20 cellular contexts compared by ENCODE assay signal in the genomic region with DNA sequence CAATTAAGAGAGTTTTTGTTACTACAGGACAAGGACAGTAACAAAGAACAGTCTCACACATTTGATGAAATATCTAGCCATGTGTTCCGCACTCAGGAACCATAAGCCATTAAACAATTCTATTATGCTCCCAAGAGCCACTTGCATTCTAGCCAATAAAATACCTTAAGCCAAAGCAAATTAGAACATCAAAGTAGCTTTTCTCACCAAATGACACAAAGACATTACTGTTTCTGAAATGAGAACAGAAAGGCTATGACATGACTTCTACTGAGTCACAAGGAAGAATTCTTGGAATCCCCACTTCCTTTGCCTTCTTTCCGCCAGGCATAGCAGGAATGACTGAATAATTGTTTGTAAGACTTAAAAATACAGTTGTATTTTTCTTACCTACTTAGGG.
DNase-seq lines count a peak whose midpoint lies in the region; ATAC-seq, FAIRE-seq and TF ChIP-seq lines count a peak whose summit lies in the region.
"Had no signal": no experiment of that assay in that cellular context is flagged by ENCODE, and none has a peak within 500 bp of the region (broad histone marks: within the 10 kb centered on the region; RNA-seq: fewer than 3 reads in every experiment).

No MANE protein-coding gene starts in this region.

- no peak for TF ChIP-seq CTCF in RWPE2 (IDR thresholded peaks at IDR 0.05; ENCODE audit: poor library complexity, severe bottlenecking)
- TF ChIP-seq CTCF in fibroblast of mammary gland (conservative IDR thresholded peaks at IDR 0.05; ENCODE audit: control insufficient read depth, insufficient read depth, low read depth, low read length): no peak
- TF ChIP-seq CTCF in retinal pigment epithelial cell (conservative IDR thresholded peaks at IDR 0.05; ENCODE audit: low read depth, low read length): no peak
- no peak for TF ChIP-seq CTCF in stomach (IDR thresholded peaks at IDR 0.05)
- no peak for TF ChIP-seq CTCF in coronary artery (IDR thresholded peaks at IDR 0.05)

- TF ChIP-seq POLR2A in H54 (IDR thresholded peaks at IDR 0.05; ENCODE audit: low read depth, low read length) (no peak), stomach (IDR thresholded peaks at IDR 0.05) (no peak)

- 62 to 95% (median 74%) methylated on average over 2 of the region's 2 CpGs for WGBS in stomach, 5 donors

- no peaks in the 10 kb centered on the region for H3K36me3 ChIP-seq in RWPE2 (ENCODE audit: low read depth)
- H3K36me3 ChIP-seq in stomach: no peaks in the 10 kb centered on the region
- H3K36me3 ChIP-seq: right lobe of liver, thoracic aorta had no signal

- H3K9me3 ChIP-seq in RWPE2 (ENCODE audit: severe bottlenecking) (no peaks in the 10 kb centered on the region), stomach (no peaks in the 10 kb centered on the region)
- H3K9me3 ChIP-seq: right lobe of liver, thoracic aorta had no signal

- peaks cover 8% of the 10 kb centered on the region for H3K4me1 ChIP-seq in RWPE2 (ENCODE audit: insufficient read depth, poor library complexity, severe bottlenecking)
- no peaks in the 10 kb centered on the region for H3K4me1 ChIP-seq in stomach
- H3K4me1 ChIP-seq: right lobe of liver had no signal

- TF ChIP-seq EP300 in stomach (IDR thresholded peaks at IDR 0.05): no peak

- peak overlapping the region; percentile 61 for H3K27ac ChIP-seq in RWPE2 (ENCODE audit: poor library complexity, severe bottlenecking)
- H3K27ac ChIP-seq in stomach: no peak overlapping the region
- H3K27ac ChIP-seq in coronary artery: no peak overlapping the region
- H3K27ac ChIP-seq: C4-2B, right lobe of liver, thoracic aorta had no signal

- H3K4me3 ChIP-seq in RWPE2 (ENCODE audit: severe bottlenecking): no peak overlapping the region
- H3K4me3 ChIP-seq in fibroblast of mammary gland (ENCODE audit: control insufficient read depth, low read depth, low read length): no peak overlapping the region
- no peak overlapping the region for H3K4me3 ChIP-seq in retinal pigment epithelial cell (ENCODE audit: low read length)
- H3K4me3 ChIP-seq in stomach: no peak overlapping the region
- H3K4me3 ChIP-seq in coronary artery: no peak overlapping the region
- H3K4me3 ChIP-seq: GM23338, right lobe of liver, thoracic aorta had no signal

- intact Hi-C loops in stomach (cut with DNase I; ENCODE audit: low total_unique reads): no loop called here

- FAIRE-seq in H54 (lab: Jason Lieb, UNC): peak; percentile 92

- H3K27me3 ChIP-seq in RWPE2 (ENCODE audit: insufficient read depth, poor library complexity, severe bottlenecking): no peaks in the 10 kb centered on the region
- no peaks in the 10 kb centered on the region for H3K27me3 ChIP-seq in stomach
- H3K27me3 ChIP-seq: right lobe of liver had no signal

- ATAC-seq in RWPE2 (ENCODE audit: low read depth): peak; percentile 71; the same call in 2 of the 3 replicates
- no peak for ATAC-seq in GM18511 (IDR thresholded peaks at IDR 0.05; ENCODE audit: unreplicated experiment)
- ATAC-seq: activated CD4-positive, alpha-beta T cell treated with anti-CD3 and anti-CD28 coated beads for 36 hours; GM23338; right lobe of liver had no signal

- no peak for DNase-seq in H54 (ENCODE audit: insufficient read length, low spot score)
- no peak for DNase-seq in RWPE2 (ENCODE audit: low spot score)
- DNase-seq in fibroblast of mammary gland (ENCODE audit: low read depth): peak; percentile 53
- peak; percentile 73 for DNase-seq in retinal pigment epithelial cell (ENCODE audit: low read depth)
- DNase-seq in stomach: no peak
- DNase-seq in coronary artery (ENCODE audit: low spot score): no peak
- no peak for DNase-seq in SHP77 treated with DMSO at 0.1 percent for 48 hours (lab: John Stamatoyannopoulos, UW)
- DNase-seq: activated CD4-positive, alpha-beta T cell treated with anti-CD3 and anti-CD28 coated beads for 36 hours; DND-41; effector memory CD4-positive, alpha-beta T cell; midbrain; NCI-H1048; NCI-H774; right lobe of liver; Right ventricle myocardium superior; T1000 had no signal

Comparison
In these comparisons a context has a peak if more than half of its experiments do, and no peak if none do; other contexts are left out.
1. DNase-seq: peak in fibroblast of mammary gland (single experiment) and retinal pigment epithelial cell (single experiment); none in H54 (single experiment), RWPE2 (single experiment), stomach (single experiment), coronary artery (single experiment) and SHP77 treated with DMSO at 0.1 percent for 48 hours (single experiment).